Comparison of ENCODE assay signal across 2 cellular contexts in the genomic region with DNA sequence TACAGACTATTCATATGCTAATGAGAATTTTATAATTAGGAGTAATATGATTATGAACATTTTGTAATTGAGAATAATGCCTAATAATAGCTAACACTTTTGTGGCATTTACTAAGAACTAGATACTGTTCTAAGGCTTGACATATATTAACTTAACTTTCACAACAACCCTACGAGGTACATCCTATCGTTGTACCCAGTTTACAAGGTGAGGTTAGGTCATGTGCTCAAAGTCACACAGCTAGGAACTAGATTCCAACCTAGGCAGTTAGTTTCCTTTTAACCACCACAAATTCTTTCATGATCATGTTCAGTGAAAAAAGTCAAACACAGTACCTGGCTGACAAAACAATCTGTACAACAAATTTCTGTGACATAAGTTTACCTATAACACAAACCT.
TF ChIP-seq lines count a peak whose summit lies in the region.

No MANE protein-coding gene starts in this region.

TF ChIP-seq in HCT116, 20 proteins besides CTCF, POLR2A, EP300 and RAD21 (continued from another document):
- TF ChIP-seq EZH2phosphoT487 (IDR thresholded peaks at IDR 0.05; ENCODE audit: borderline replicate concordance) (no peak), ELF1 (IDR thresholded peaks at IDR 0.05; ENCODE audit: borderline replicate concordance, low read depth) (no peak), ZNF274 (IDR thresholded peaks at IDR 0.05; ENCODE audit: low read depth, low read length) (no peak)
TF ChIP-seq in HCT116: peak in this region for 0.

TF ChIP-seq in GM12878, 131 proteins besides CTCF, POLR2A, EP300 and RAD21 (continued from another document):
- TF ChIP-seq, protein P1, sequence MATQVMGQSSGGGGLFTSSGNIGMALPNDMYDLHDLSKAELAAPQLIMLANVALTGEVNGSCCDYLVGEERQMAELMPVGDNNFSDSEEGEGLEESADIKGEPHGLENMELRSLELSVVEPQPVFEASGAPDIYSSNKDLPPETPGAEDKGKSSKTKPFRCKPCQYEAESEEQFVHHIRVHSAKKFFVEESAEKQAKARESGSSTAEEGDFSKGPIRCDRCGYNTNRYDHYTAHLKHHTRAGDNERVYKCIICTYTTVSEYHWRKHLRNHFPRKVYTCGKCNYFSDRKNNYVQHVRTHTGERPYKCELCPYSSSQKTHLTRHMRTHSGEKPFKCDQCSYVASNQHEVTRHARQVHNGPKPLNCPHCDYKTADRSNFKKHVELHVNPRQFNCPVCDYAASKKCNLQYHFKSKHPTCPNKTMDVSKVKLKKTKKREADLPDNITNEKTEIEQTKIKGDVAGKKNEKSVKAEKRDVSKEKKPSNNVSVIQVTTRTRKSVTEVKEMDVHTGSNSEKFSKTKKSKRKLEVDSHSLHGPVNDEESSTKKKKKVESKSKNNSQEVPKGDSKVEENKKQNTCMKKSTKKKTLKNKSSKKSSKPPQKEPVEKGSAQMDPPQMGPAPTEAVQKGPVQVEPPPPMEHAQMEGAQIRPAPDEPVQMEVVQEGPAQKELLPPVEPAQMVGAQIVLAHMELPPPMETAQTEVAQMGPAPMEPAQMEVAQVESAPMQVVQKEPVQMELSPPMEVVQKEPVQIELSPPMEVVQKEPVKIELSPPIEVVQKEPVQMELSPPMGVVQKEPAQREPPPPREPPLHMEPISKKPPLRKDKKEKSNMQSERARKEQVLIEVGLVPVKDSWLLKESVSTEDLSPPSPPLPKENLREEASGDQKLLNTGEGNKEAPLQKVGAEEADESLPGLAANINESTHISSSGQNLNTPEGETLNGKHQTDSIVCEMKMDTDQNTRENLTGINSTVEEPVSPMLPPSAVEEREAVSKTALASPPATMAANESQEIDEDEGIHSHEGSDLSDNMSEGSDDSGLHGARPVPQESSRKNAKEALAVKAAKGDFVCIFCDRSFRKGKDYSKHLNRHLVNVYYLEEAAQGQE (IDR thresholded peaks at IDR 0.05; ENCODE audit: low read depth, low read length): no peak
- TF ChIP-seq FOXM1 (IDR thresholded peaks at IDR 0.05; ENCODE audit: low read depth, low read length) (no peak), EZH2 (IDR thresholded peaks at IDR 0.05; ENCODE audit: borderline replicate concordance, control insufficient read depth, low read depth, low read length) (no peak), IRF4 (IDR thresholded peaks at IDR 0.05; ENCODE audit: low read depth, low read length) (no peak), GABPA (IDR thresholded peaks at IDR 0.05; ENCODE audit: low read depth) (no peak), SUPT20H (IDR thresholded peaks at IDR 0.05; ENCODE audit: borderline replicate concordance, control insufficient read depth, low read depth, low read length) (no peak), CBX3 (IDR thresholded peaks at IDR 0.05; ENCODE audit: borderline replicate concordance, low read depth) (no peak)
